ENCODE assay signal across 8 cellular contexts in the genomic region with DNA sequence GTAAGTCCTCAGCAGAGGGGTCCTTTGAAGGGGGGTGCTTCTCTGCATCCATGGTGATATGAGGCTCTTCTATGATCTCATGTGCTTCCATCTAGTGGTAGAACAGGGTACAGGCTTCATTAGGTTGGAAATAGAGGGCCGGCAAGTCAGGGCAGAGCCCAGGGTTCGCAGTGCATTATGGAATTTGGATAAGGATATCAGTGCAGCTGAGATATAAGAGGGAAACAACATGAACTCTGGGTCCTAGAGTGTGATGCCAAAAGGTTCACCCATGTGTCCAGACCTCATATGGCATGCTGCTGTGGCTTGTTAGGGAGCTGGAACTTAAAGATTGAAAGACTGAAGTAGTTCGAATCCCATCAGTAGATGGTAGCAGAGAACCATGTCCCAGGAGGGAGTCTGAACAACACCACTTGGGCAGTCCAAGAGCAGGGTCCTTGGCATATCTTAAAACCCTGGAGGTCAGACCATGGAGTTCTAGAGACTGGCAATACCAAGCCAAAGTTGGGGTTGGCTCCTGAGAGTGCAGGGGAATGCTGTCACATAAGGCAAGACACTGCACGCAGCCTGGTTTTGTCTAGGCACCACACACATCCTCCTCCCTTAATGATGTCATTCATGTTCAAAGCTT. TPM values are rescaled to one million over a fixed set of nuclear protein-coding genes. Genes with fewer than 3 reads are reported as not detected.
DNase-seq lines count a peak whose midpoint lies in the region; ATAC-seq and TF ChIP-seq lines count a peak whose summit lies in the region.

No MANE protein-coding gene starts in this region.

- H3K4me3 ChIP-seq in AG04450 (ENCODE audit: low read depth, low read length) (no peak overlapping the region), parathyroid adenoma (ENCODE audit: low read depth, low read length) (no peak overlapping the region)

- no peak overlapping the region for H3K27ac Mint-ChIP-seq in activated CD8-positive, alpha-beta T cell treated with anti-CD3 and anti-CD28 coated beads, Interleukin-2, amount 10 ng/mL, durations not matched to agents 7 days and 5 days

- no peak overlapping the region for H3K4me3 Mint-ChIP-seq in activated CD8-positive, alpha-beta T cell treated with anti-CD3 and anti-CD28 coated beads, Interleukin-2, amount 10 ng/mL, durations not matched to agents 7 days and 5 days

- H3K36me3 Mint-ChIP-seq in activated CD8-positive, alpha-beta T cell treated with anti-CD3 and anti-CD28 coated beads, Interleukin-2, amount 10 ng/mL, durations not matched to agents 7 days and 5 days (ENCODE audit: low read depth): no peaks in the 10 kb centered on the region

- ATAC-seq in HG03103 (IDR thresholded peaks at IDR 0.05; ENCODE audit: low read depth, unreplicated experiment): peak; percentile 39
- peak; percentile 29 for ATAC-seq in activated CD8-positive, alpha-beta T cell treated with anti-CD3 and anti-CD28 coated beads, Interleukin-2, amount 10 ng/mL, durations not matched to agents 7 days and 5 days
- ATAC-seq in foreskin keratinocyte: peak; percentile 64

- no peak overlapping the region for H3K9ac ChIP-seq in parathyroid adenoma

- POLR2A ChIA-PET in AG04450 (lab: Yijun Ruan, JAX): interaction anchor here (0.5 to 0.7 kb wide), 2 partner anchors 754 to 1615 kb away, joined by 3 to 5 read pairs; no protein-coding TSS in a partner anchor
- POLR2A ChIA-PET in activated CD8-positive, alpha-beta T cell treated with anti-CD3 and anti-CD28 coated beads, Interleukin-2, amount 10 ng/mL, durations not matched to agents 7 days and 5 days (lab: Charles Lee): interaction anchor here (0.9 kb wide), 1 partner anchor 13 kb away, joined by 3 read pairs; no protein-coding TSS in a partner anchor

- CTCF ChIA-PET in AG04450 (lab: Charles Lee): interaction anchor here (0.5 to 4.0 kb wide), 45 partner anchors 10 to 286 kb away, joined by 3 to 72 read pairs (median 4); a partner anchor contains a TSS
- CTCF ChIA-PET in activated CD8-positive, alpha-beta T cell treated with anti-CD3 and anti-CD28 coated beads, Interleukin-2, amount 10 ng/mL, durations not matched to agents 7 days and 5 days (lab: Charles Lee): interaction anchor here (0.6 to 4.3 kb wide), 46 partner anchors 10 to 210 kb away, joined by 3 to 64 read pairs (median 5); a partner anchor contains a TSS

- H3K27me3 ChIP-seq in AG04450 (ENCODE audit: control insufficient read depth, insufficient read depth, low read length) (peaks cover 2% of the 10 kb centered on the region), foreskin keratinocyte (no peaks in the 10 kb centered on the region), parathyroid adenoma (ENCODE audit: control insufficient read depth, insufficient read depth, low read length) (no peaks in the 10 kb centered on the region)

- peaks cover 9% of the 10 kb centered on the region for H3K4me1 ChIP-seq in foreskin keratinocyte
- H3K4me1 ChIP-seq in parathyroid adenoma: peaks cover 2% of the 10 kb centered on the region

- H2AFZ ChIP-seq in parathyroid adenoma: peak overlapping the region; percentile 64

- no peaks in the 10 kb centered on the region for H3K9me3 Mint-ChIP-seq in activated CD8-positive, alpha-beta T cell treated with anti-CD3 and anti-CD28 coated beads, Interleukin-2, amount 10 ng/mL, durations not matched to agents 7 days and 5 days (ENCODE audit: insufficient read depth)

- DNase-seq in AG04450 (ENCODE audit: low read depth, low spot score) (no peak), G401 (ENCODE audit: low spot score) (peak; percentile 80), NCI-H2227 treated with DMSO at 0.1 percent for 48 hours (lab: John Stamatoyannopoulos, UW) (peak; percentile 25), foreskin keratinocyte (peak in 1 of 2 donors; percentile 76), middle frontal gyrus (ENCODE audit: extremely low spot score, low spot score) (no peak)
- DNase-seq in activated CD8-positive, alpha-beta T cell treated with anti-CD3 and anti-CD28 coated beads, Interleukin-2, amount 10 ng/mL, durations not matched to agents 7 days and 5 days: peak; percentile 58

- peaks cover 27% of the 10 kb centered on the region for H3K4me1 Mint-ChIP-seq in activated CD8-positive, alpha-beta T cell treated with anti-CD3 and anti-CD28 coated beads, Interleukin-2, amount 10 ng/mL, durations not matched to agents 7 days and 5 days (ENCODE audit: low read depth)

- TF ChIP-seq CTCF in AG04450 (IDR thresholded peaks at IDR 0.05; ENCODE audit: low read depth, low read length): peak; percentile 85
- peak; percentile 85 for TF ChIP-seq CTCF in foreskin keratinocyte (conservative IDR thresholded peaks at IDR 0.05)
- peak; percentile 53 for TF ChIP-seq CTCF in parathyroid adenoma (IDR thresholded peaks at IDR 0.05)

- H3K36me3 ChIP-seq in parathyroid adenoma (ENCODE audit: control insufficient read depth, insufficient read depth, low read length): no peaks in the 10 kb centered on the region

- in situ Hi-C loops in G401 (cut with HindIII; ENCODE audit: low sequenced_read_pairs): no loop called here

- peaks cover 3% of the 10 kb centered on the region for H3K79me2 ChIP-seq in parathyroid adenoma

- H3K4me2 ChIP-seq in parathyroid adenoma (ENCODE audit: low read length): no peak overlapping the region

- H3K9me3 ChIP-seq in AG04450 (ENCODE audit: control insufficient read depth, insufficient read depth, low read length) (no peaks in the 10 kb centered on the region), parathyroid adenoma (ENCODE audit: control insufficient read depth, low read length) (no peaks in the 10 kb centered on the region)

- H3K27ac ChIP-seq in AG04450 (ENCODE audit: low read depth, low read length) (no peak overlapping the region), foreskin keratinocyte (no peak overlapping the region), parathyroid adenoma (no peak overlapping the region)

- H3K27me3 Mint-ChIP-seq in activated CD8-positive, alpha-beta T cell treated with anti-CD3 and anti-CD28 coated beads, Interleukin-2, amount 10 ng/mL, durations not matched to agents 7 days and 5 days (ENCODE audit: low read depth): peaks cover 14% of the 10 kb centered on the region

RNA-seq across cellular contexts. Expression of a gene that starts 2.3 kb away (rescaled TPM):
- not detected in 2 replicates for polyA plus RNA-seq in AG04450 (2011; rRNA removed)
- not detected in 2 replicates for polyA minus RNA-seq in AG04450 (2011; rRNA and poly(A)+ RNA removed)
- total RNA-seq in G401 (2014; rRNA removed; shearing (Covaris generic)): not detected in 2 replicates
- total RNA-seq in activated CD8-positive, alpha-beta T cell treated with anti-CD3 and anti-CD28 coated beads, Interleukin-2, amount 10 ng/mL, durations not matched to agents 7 days and 5 days: not detected
- total RNA-seq in foreskin keratinocyte: not detected in 2 replicates
- polyA plus RNA-seq in foreskin keratinocyte: not detected in 2 replicates

RNA-seq across cellular contexts. Expression of a gene that starts 2.8 kb away (rescaled TPM):
- polyA plus RNA-seq in AG04450 (2011; rRNA removed) (3.3 and 4.7 TPM in 2 replicates), foreskin keratinocyte (2.7 and 3.4 TPM in 2 replicates)
- 4.1 and 5.5 TPM in 2 replicates for polyA minus RNA-seq in AG04450 (2011; rRNA and poly(A)+ RNA removed)
- total RNA-seq in G401 (2014; rRNA removed; shearing (Covaris generic)): 1.2 and 2.5 TPM in 2 replicates
- total RNA-seq in activated CD8-positive, alpha-beta T cell treated with anti-CD3 and anti-CD28 coated beads, Interleukin-2, amount 10 ng/mL, durations not matched to agents 7 days and 5 days: 1 to 10 TPM; 1.6 to 2.3 TPM
- total RNA-seq in foreskin keratinocyte: 1.6 and 2.4 TPM in 2 replicates

RNA-seq across cellular contexts. Expression of a gene that starts 11.3 kb away (rescaled TPM):
- polyA plus RNA-seq in AG04450 (2011; rRNA removed) (17.5 and 18.5 TPM in 2 replicates), foreskin keratinocyte (66.8 and 71.2 TPM in 2 replicates)
- polyA minus RNA-seq in AG04450 (2011; rRNA and poly(A)+ RNA removed): 2.6 and 7.0 TPM in 2 replicates
- total RNA-seq in G401 (2014; rRNA removed; shearing (Covaris generic)): 32.3 and 55.8 TPM in 2 replicates
- 10 to 100 TPM; 74.7 to 76.8 TPM for total RNA-seq in activated CD8-positive, alpha-beta T cell treated with anti-CD3 and anti-CD28 coated beads, Interleukin-2, amount 10 ng/mL, durations not matched to agents 7 days and 5 days
- 46.3 and 47.9 TPM in 2 replicates for total RNA-seq in foreskin keratinocyte

RNA-seq across cellular contexts. Expression of a gene that starts 14.1 kb away (rescaled TPM):
- polyA plus RNA-seq in AG04450 (2011; rRNA removed) (0.56 and 0.58 TPM in 2 replicates), foreskin keratinocyte (0.36 and 0.50 TPM in 2 replicates)
- polyA minus RNA-seq in AG04450 (2011; rRNA and poly(A)+ RNA removed): 1.0 and 1.1 TPM in 2 replicates
- 2.1 and 2.4 TPM in 2 replicates for total RNA-seq in G401 (2014; rRNA removed; shearing (Covaris generic))
- total RNA-seq in activated CD8-positive, alpha-beta T cell treated with anti-CD3 and anti-CD28 coated beads, Interleukin-2, amount 10 ng/mL, durations not matched to agents 7 days and 5 days: 1 to 10 TPM; 1.3 to 1.5 TPM
- 0.35 and 0.58 TPM in 2 replicates for total RNA-seq in foreskin keratinocyte

RNA-seq across cellular contexts. Expression of a gene that starts 34.8 kb away (rescaled TPM):
- polyA plus RNA-seq in AG04450 (2011; rRNA removed) (31.9 and 44.6 TPM in 2 replicates), foreskin keratinocyte (6.7 and 12.5 TPM in 2 replicates)
- polyA minus RNA-seq in AG04450 (2011; rRNA and poly(A)+ RNA removed): 40.5 and 48.0 TPM in 2 replicates
- total RNA-seq in G401 (2014; rRNA removed; shearing (Covaris generic)): 0.07 and 0.86 TPM in 2 replicates
- total RNA-seq in activated CD8-positive, alpha-beta T cell treated with anti-CD3 and anti-CD28 coated beads, Interleukin-2, amount 10 ng/mL, durations not matched to agents 7 days and 5 days: 10 to 100 TPM; 10.8 to 11.1 TPM
- 6.7 and 10.7 TPM in 2 replicates for total RNA-seq in foreskin keratinocyte

Comparison
In these comparisons a context has a peak if more than half of its experiments do, and no peak if none do; other contexts are left out.
1. DNase-seq: peak in G401 (single experiment), NCI-H2227 treated with DMSO at 0.1 percent for 48 hours (single experiment) and activated CD8-positive, alpha-beta T cell treated with anti-CD3 and anti-CD28 coated beads, Interleukin-2, amount 10 ng/mL, durations not matched to agents 7 days and 5 days (single experiment); none in AG04450 (single experiment) and middle frontal gyrus (single experiment).
2. Peak in every context shown above with its lines, with median percentiles within 50 percentile points of each other: CTCF ChIP-seq and ATAC-seq.